Comparison of ENCODE assay signal across 8 cellular contexts in genomic region chr3:112629425-112629824, GRCh38. TPM values are rescaled to one million over a fixed set of nuclear protein-coding genes. Genes with fewer than 3 reads are reported as not detected.
DNase-seq lines count a peak whose midpoint lies in the region; ATAC-seq and TF ChIP-seq lines count a peak whose summit lies in the region.

No MANE protein-coding gene starts in this region.

- TF ChIP-seq CTCF in AG04450 (IDR thresholded peaks at IDR 0.05; ENCODE audit: low read depth, low read length) (no peak), upper lobe of right lung (IDR thresholded peaks at IDR 0.05) (no peak)

- H3K36me3 ChIP-seq in upper lobe of right lung: no peaks in the 10 kb centered on the region

- no peak overlapping the region for H3K4me3 ChIP-seq in AG04450 (ENCODE audit: low read depth, low read length)
- no peak overlapping the region for H3K4me3 ChIP-seq in upper lobe of right lung

- H3K9me3 ChIP-seq in AG04450 (ENCODE audit: control insufficient read depth, insufficient read depth, low read length) (no peaks in the 10 kb centered on the region), upper lobe of right lung (no peaks in the 10 kb centered on the region)

- peak; percentile 75 for ATAC-seq in HG02610 (IDR thresholded peaks at IDR 0.05; ENCODE audit: unreplicated experiment)
- peak; percentile 85 for ATAC-seq in upper lobe of right lung
- no peak for ATAC-seq in HG03342 (IDR thresholded peaks at IDR 0.05; ENCODE audit: unreplicated experiment)
- no peak for ATAC-seq in GM21619 (IDR thresholded peaks at IDR 0.05; ENCODE audit: unreplicated experiment)

- peaks cover 10% of the 10 kb centered on the region for H3K4me1 ChIP-seq in upper lobe of right lung

- H3K27ac ChIP-seq in AG04450 (ENCODE audit: low read depth, low read length) (no peak overlapping the region), upper lobe of right lung (no peak overlapping the region)

- intact Hi-C loops in upper lobe of right lung (cut with DNase I): no loop called here

- H3K27me3 ChIP-seq in AG04450 (ENCODE audit: control insufficient read depth, insufficient read depth, low read length) (no peaks in the 10 kb centered on the region), upper lobe of right lung (no peaks in the 10 kb centered on the region)

- POLR2A ChIA-PET in AG04450 (lab: Yijun Ruan, JAX): interaction anchor here (0.8 to 1.8 kb wide), 3 partner anchors 24 to 67 kb away, joined by 3 to 6 read pairs (median 3); partner anchors contain the start of genes ATG3 and SLC35A5

- CTCF ChIA-PET in AG04450 (lab: Charles Lee): no interaction called here

- DNase-seq in AG04450 (ENCODE audit: low read depth, low spot score) (peak; percentile 71), iris pigment epithelial cell (ENCODE audit: low read depth) (peak; percentile 96), upper lobe of right lung (no peak), hepatic stellate cell (ENCODE audit: low spot score) (no peak)
- DNase-seq in activated CD4-positive, alpha-beta T cell treated with anti-CD3 and anti-CD28 coated beads, Interleukin-2, amount 50 U/mL, for 48 hours: peak; percentile 13 to 35

RNA-seq across cellular contexts. Expression of gene CCDC80, which starts 11.5 kb away (rescaled TPM):
- polyA plus RNA-seq in AG04450 (2011; rRNA removed): 202 and 289 TPM in 2 replicates
- polyA minus RNA-seq in AG04450 (2011; rRNA and poly(A)+ RNA removed): 122 and 160 TPM in 2 replicates
- 60.4 TPM for total RNA-seq in upper lobe of right lung

Comparison
In these comparisons a context has a peak if more than half of its experiments do, and no peak if none do; other contexts are left out.
1. DNase-seq: peak in AG04450 (single experiment), activated CD4-positive, alpha-beta T cell treated with anti-CD3 and anti-CD28 coated beads, Interleukin-2, amount 50 U/mL, for 48 hours (2 of 2) and iris pigment epithelial cell (single experiment); none in upper lobe of right lung (single experiment) and hepatic stellate cell (single experiment).
2. ATAC-seq: peak in HG02610 (single experiment) and upper lobe of right lung (single experiment); none in HG03342 (single experiment) and GM21619 (single experiment).